In genomic region chr12:122081697-122082221, GRCh38 we compare ENCODE assay signal across 8 cellular contexts. TPM values are rescaled to one million over a fixed set of nuclear protein-coding genes. Genes with fewer than 3 reads are reported as not detected.
DNase-seq lines count a peak whose midpoint lies in the region; ATAC-seq, FAIRE-seq and TF ChIP-seq lines count a peak whose summit lies in the region.

No MANE protein-coding gene starts in this region.

- H3K9me3 Mint-ChIP-seq in progenitor cell of endocrine pancreas (ENCODE audit: low read depth) = no peaks in the 10 kb centered on the region

- RAD21 ChIA-PET in GM12878 (lab: Charles Lee; ENCODE audit: unreplicated experiment) = interaction anchor here (0.6 to 2.5 kb wide), 8 partner anchors 13 to 187 kb away, joined by 3 to 10 read pairs (median 4); partner anchors contain the start of gene CFAP251

- peaks cover 27% of the 10 kb centered on the region for H3K36me3 ChIP-seq in DND-41 (ENCODE audit: insufficient read depth, low read length)
- H3K36me3 ChIP-seq in GM12878 (ENCODE audit: control insufficient read depth in 2 of 2, insufficient read depth in 2 of 2, low read length in 1 of 2) = peaks cover 0 to 1% of the 10 kb centered on the region in 2 experiments; a peak in 1 of 4 replicates
- peaks cover 8% of the 10 kb centered on the region for H3K36me3 ChIP-seq in thymus (ENCODE audit: control insufficient read depth, insufficient read depth)

- H3K27ac ChIP-seq in DND-41 (ENCODE audit: low read length) = peak overlapping the region; percentile 73
- H3K27ac ChIP-seq in GM12878 (ENCODE audit: control insufficient read depth, insufficient read depth) = peak overlapping the region; percentile 28
- H3K27ac ChIP-seq in thymus (ENCODE audit: low read depth) = peak overlapping the region; percentile 94

- WGBS in GM12878 (ENCODE audit: insufficient coverage, insufficient replicate concordance, low lambda C conversion rate, missing lambda C conversion rate) = 0% methylated on average over 7 of the region's 7 CpGs
- WGBS in thymus = under 1% methylated on average over 7 of the region's 7 CpGs

- H3K4me2 ChIP-seq in DND-41 (ENCODE audit: insufficient read depth, low read length) (peak overlapping the region; percentile 90), GM12878 (ENCODE audit: control insufficient read depth, insufficient read depth) (peak overlapping the region; percentile 91)

- TF ChIP-seq POLR2A in GM12878 (IDR thresholded peaks at IDR 0.05; ENCODE audit: low read depth, low read length) = no peak

- FAIRE-seq in GM12878 (lab: Jason Lieb, UNC) = peak; percentile 62

- H3K9ac ChIP-seq in DND-41 (ENCODE audit: low read depth, low read length) (peak overlapping the region; percentile 72), GM12878 (ENCODE audit: control insufficient read depth, insufficient read depth, low read length) (no peak overlapping the region; the same call in none of the 2 replicates)

- CTCF ChIA-PET in GM12878 (lab: Yijun Ruan, JAX) = interaction anchor here (0.7 to 3.9 kb wide), 11 partner anchors 13 to 165 kb away, joined by 3 to 32 read pairs (median 4); partner anchors contain the start of gene CFAP251

- BruUV-seq in GM12878 (replicated peaks; lab: Mats Ljungman, UMichigan) = no TSS peak

- H3K4me1 ChIP-seq in DND-41 (ENCODE audit: insufficient read depth, low read length) (peaks cover 51% of the 10 kb centered on the region), GM12878 (ENCODE audit: control insufficient read depth, insufficient read depth, low read length) (peaks cover 43% of the 10 kb centered on the region), thymus (ENCODE audit: control insufficient read depth, insufficient read depth, low read length) (peaks cover 36% of the 10 kb centered on the region)

- H3K4me3 Mint-ChIP-seq in progenitor cell of endocrine pancreas (ENCODE audit: low read depth) = no peak overlapping the region

- H4K20me1 ChIP-seq in DND-41 (ENCODE audit: insufficient read depth, low read length) (peaks cover 39% of the 10 kb centered on the region; the same call in 1 of the 2 replicates), GM12878 (ENCODE audit: control insufficient read depth, insufficient read depth) (0 out of 2 replicates have a peak, but pooled peaks cover 3% of the 10 kb centered on the region)

- TF ChIP-seq RAD21 in GM12878 (IDR thresholded peaks at IDR 0.05; ENCODE audit: insufficient read depth, low read depth, low read length) = peak; percentile 45; the same call in 1 of the 2 replicates

- no peak overlapping the region for H2AFZ ChIP-seq in DND-41 (ENCODE audit: low read depth, low read length)
- H2AFZ ChIP-seq in GM12878 (ENCODE audit: control insufficient read depth, low read depth, low read length) = peak overlapping the region; percentile 1

- TF ChIP-seq EP300 in GM12878 (IDR thresholded peaks at IDR 0.05; ENCODE audit: borderline replicate concordance in 1 of 2, control insufficient read depth in 1 of 2, low read depth in 2 of 2, low read length in 2 of 2) = no peak

- SMC1A ChIA-PET in GM12878 (lab: Charles Lee; ENCODE audit: uncharacterized antibody, unreplicated experiment) = interaction anchor here (0.9 to 2.9 kb wide), 10 partner anchors 9 to 91 kb away, joined by 3 to 16 read pairs (median 5); no protein-coding TSS in a partner anchor

- ATAC-seq in DND-41 (ENCODE audit: insufficient read depth, low read depth) (peak; percentile 80), GM21390 (IDR thresholded peaks at IDR 0.05; ENCODE audit: unreplicated experiment) (peak; percentile 44), GM12878 (peak; percentile 57), left colon (peak; percentile 13), HG03520 (IDR thresholded peaks at IDR 0.05; ENCODE audit: unreplicated experiment) (no peak)

- in situ Hi-C loops in GM12878 (cut with MboI) = no loop called here

- H3K27me3 Mint-ChIP-seq in progenitor cell of endocrine pancreas = peaks cover 23% of the 10 kb centered on the region

- H3K9me3 ChIP-seq in DND-41 (ENCODE audit: insufficient read depth, low read length, severe bottlenecking) (no peaks in the 10 kb centered on the region), GM12878 (replicated peaks; ENCODE audit: control insufficient read depth, insufficient read depth, low read length) (no peaks in the 10 kb centered on the region), thymus (ENCODE audit: control insufficient read depth) (no peaks in the 10 kb centered on the region)

- H3K4me3 ChIP-seq in DND-41 (ENCODE audit: low read depth in 1 of 2, low read length in 2 of 2) = peak overlapping the region in 1 of 2 experiments; percentile 93; a peak in 2 of 4 replicates
- peak overlapping the region; percentile 69 for H3K4me3 ChIP-seq in GM12878
- H3K4me3 ChIP-seq in thymus (ENCODE audit: low read length) = peak overlapping the region; percentile 95

- intact Hi-C loops in GM12878 (cut with micrococcal nuclease; ENCODE audit: unreplicated experiment) = no loop called here
- intact Hi-C loops in left colon (cut with DNase I, micrococcal nuclease) = no loop called here

- H3K36me3 Mint-ChIP-seq in progenitor cell of endocrine pancreas (ENCODE audit: insufficient read depth) = peaks cover 16% of the 10 kb centered on the region

- peaks cover 29% of the 10 kb centered on the region for H3K4me1 Mint-ChIP-seq in progenitor cell of endocrine pancreas (ENCODE audit: low read depth)

- DNase-seq in DND-41 (peak; percentile 81), NCI-H526 treated with DMSO at 0.1 percent for 48 hours (lab: John Stamatoyannopoulos, UW) (peak; percentile 24), GM12878 (ENCODE audit: low read depth, low spot score) (peak; percentile 58), left colon (peak in 1 of 2 donors; percentile 57), progenitor cell of endocrine pancreas (ENCODE audit: low spot score, unreplicated experiment) (no peak)

- H3K27ac Mint-ChIP-seq in progenitor cell of endocrine pancreas = no peak overlapping the region

- POLR2A ChIA-PET in GM12878 (lab: Charles Lee) = interaction anchor here (0.6 to 3.2 kb wide), 5 partner anchors 9 to 719 kb away, joined by 3 to 13 read pairs (median 5); no protein-coding TSS in a partner anchor

- TF ChIP-seq CTCF in DND-41 (IDR thresholded peaks at IDR 0.05; ENCODE audit: borderline replicate concordance, extremely low read depth, low read length, poor library complexity, severe bottlenecking) (peak; percentile 52), GM12878 (IDR thresholded peaks at IDR 0.05 in 2 of 3, conservative IDR thresholded peaks at IDR 0.05 in 1 of 3; ENCODE audit: control insufficient read depth in 2 of 3, extremely low read depth in 1 of 3, insufficient read depth in 1 of 3, low read depth in 3 of 3, low read length in 3 of 3) (peak in 1 of 3 experiments; percentile 40; a peak in 2 of 6 replicates), progenitor cell of endocrine pancreas (IDR thresholded peaks at IDR 0.05; ENCODE audit: unreplicated experiment) (no peak)

- H3K79me2 ChIP-seq in DND-41 (ENCODE audit: insufficient read depth, low read length) (peaks cover 72% of the 10 kb centered on the region), GM12878 (ENCODE audit: control insufficient read depth, insufficient read depth, low read length) (no peaks in the 10 kb centered on the region; the same call in 1 of the 2 replicates)

- H3K27me3 ChIP-seq in DND-41 (ENCODE audit: insufficient read depth, low read length, poor library complexity) (no peaks in the 10 kb centered on the region), GM12878 (replicated peaks in 1 of 2; ENCODE audit: control insufficient read depth in 2 of 2, insufficient read depth in 2 of 2, low read length in 1 of 2) (no peaks in the 10 kb centered on the region), thymus (ENCODE audit: control insufficient read depth, insufficient read depth) (no peaks in the 10 kb centered on the region)

TF ChIP-seq in GM12878, 131 proteins besides CTCF, POLR2A, EP300 and RAD21 (continues in another document):
- TF ChIP-seq STAT1 (conservative IDR thresholded peaks at IDR 0.05) = no peak
- TF ChIP-seq MEF2B (IDR thresholded peaks at IDR 0.05; ENCODE audit: partially characterized antibody, poor library complexity, severe bottlenecking) = peak; percentile 66
- TF ChIP-seq IKZF2 (IDR thresholded peaks at IDR 0.05) = peak; percentile 70 to 78
- 0 out of 2 replicates have a peak, but pooled peaks have one; percentile 17 for TF ChIP-seq BCL11A (IDR thresholded peaks at IDR 0.05; ENCODE audit: low read depth, low read length)
- TF ChIP-seq TCF7 (IDR thresholded peaks at IDR 0.05; ENCODE audit: borderline replicate concordance) = no peak
- no peak for TF ChIP-seq NR2F1 (conservative IDR thresholded peaks at IDR 0.05)
- peak; percentile 31; the same call in 1 of the 2 replicates for TF ChIP-seq CREM (IDR thresholded peaks at IDR 0.05; ENCODE audit: low read depth)
- peak; percentile 57; the same call in 1 of the 2 replicates for TF ChIP-seq SPI1 (IDR thresholded peaks at IDR 0.05; ENCODE audit: borderline replicate concordance, insufficient read depth, low read depth, low read length)
- no peak for TF ChIP-seq CREB1 (IDR thresholded peaks at IDR 0.05; ENCODE audit: low read depth)
- 0 out of 2 replicates have a peak, but pooled peaks have one; percentile 20 for TF ChIP-seq MEF2A (IDR thresholded peaks at IDR 0.05; ENCODE audit: insufficient read depth, low read depth, low read length)
- no peak for TF ChIP-seq YY1 (IDR thresholded peaks at IDR 0.05; ENCODE audit: low read depth, low read length)
- TF ChIP-seq POLR2AphosphoS2 (IDR thresholded peaks at IDR 0.05; ENCODE audit: low read depth, low read length) = no peak
- TF ChIP-seq BMI1 (IDR thresholded peaks at IDR 0.05; ENCODE audit: borderline replicate concordance) = no peak
- TF ChIP-seq BACH1 (IDR thresholded peaks at IDR 0.05; ENCODE audit: borderline replicate concordance) = no peak

RNA-seq across cellular contexts. Expression of gene MLXIP, which starts 3.2 kb away (rescaled TPM):
- 28.2 and 30.8 TPM in 2 replicates for total RNA-seq in GM12878 (2013; cell fraction: nucleolus; rRNA removed)
- total RNA-seq in GM12878 (2014; rRNA removed) (5.4 and 7.9 TPM in 2 replicates), GM12878 (2014; rRNA removed; fragmentation: Illumina TruSeq; extraction: Trizol) (8.9 and 9.7 TPM in 2 replicates), GM12878 (2021) (23.7 and 24.9 TPM in 2 replicates), left colon (100 to 1,000 TPM; 125 to 175 TPM), progenitor cell of endocrine pancreas (48.6 and 48.7 TPM in 2 replicates)
- 3.2 TPM for polyA plus RNA-seq in GM12878 (2011; ENCODE audit: low read depth)
- polyA plus RNA-seq in GM12878 (2011; rRNA removed) (1.0 and 1.9 TPM in 2 replicates), GM12878 (2014; fragmentation: Illumina TruSeq; extraction: Trizol) (7.5 and 12.1 TPM in 2 replicates), GM12878 (2014; fragmentation: Nextera tagmentation; extraction: Ambion mirVana) (1 to 10 TPM; 1.1 to 1.2 TPM), GM12878 (2014; rRNA removed) (12.5 and 15.1 TPM in 2 replicates), GM12878 (2016; fragmentation: Nextera tagmentation; extraction: Ambion mirVana) (1 to 10 TPM; 4.7 to 6.2 TPM), thymus (31.9 TPM)
- 1.7 and 2.1 TPM in 2 replicates for polyA plus RNA-seq in GM12878 (2011; cell fraction: cytosol; rRNA removed)
- 9.5 and 15.5 TPM in 2 replicates for polyA plus RNA-seq in GM12878 (2011; cell fraction: nucleus; rRNA removed)
- polyA plus RNA-seq in GM12878 (2012) = 6.3 and 7.2 TPM in 2 replicates
- 3.4 and 4.9 TPM in 2 replicates for polyA minus RNA-seq in GM12878 (2011; rRNA and poly(A)+ RNA removed)
- polyA minus RNA-seq in GM12878 (2011; cell fraction: cytosol; rRNA and poly(A)+ RNA removed) = 4.1 and 5.2 TPM in 2 replicates
- 7.6 and 8.1 TPM in 2 replicates for polyA minus RNA-seq in GM12878 (2011; cell fraction: nucleus; rRNA and poly(A)+ RNA removed)

Comparison
In these comparisons a context has a peak if more than half of its experiments do, and no peak if none do; other contexts are left out.
1. H3K27ac ChIP-seq: peak in every context shown above with its lines; median percentile 94 in thymus; 73 in DND-41; 28 in GM12878.